Comparison of ENCODE assay signal across 3 cellular contexts in the genomic region with DNA sequence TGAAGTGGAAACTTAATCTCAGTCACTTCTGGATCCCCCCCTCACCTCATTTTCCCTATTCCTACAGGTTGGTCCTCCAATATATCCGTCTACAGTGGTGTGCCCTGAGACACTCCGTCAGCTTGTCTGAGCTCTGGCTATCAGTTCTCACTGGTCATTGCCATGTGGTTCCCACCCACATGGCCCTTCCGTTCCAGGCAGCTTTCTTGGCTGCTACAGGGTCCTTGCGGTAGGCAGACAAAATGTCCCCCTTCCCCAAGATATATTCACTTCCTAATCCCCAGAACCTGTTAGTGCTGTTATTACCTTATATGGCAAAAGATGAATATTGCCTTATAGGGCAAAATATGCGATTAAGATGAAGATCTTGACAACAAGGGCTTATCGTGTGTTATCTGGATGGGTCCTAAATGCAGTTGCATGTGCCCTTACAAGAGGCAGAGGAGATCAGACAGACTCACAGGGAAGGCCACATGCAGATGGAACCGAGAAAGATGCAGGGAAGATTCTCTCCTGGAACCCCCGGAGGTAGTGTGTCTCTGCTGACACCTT.
TF ChIP-seq lines count a peak whose summit lies in the region.

No MANE protein-coding gene starts in this region.

TF ChIP-seq in SK-N-SH, 30 proteins besides CTCF, POLR2A, EP300 and RAD21:
- TF ChIP-seq GATA2 (CRISPR knock-in tag; IDR thresholded peaks at IDR 0.05), result 0 out of 2 replicates have a peak, but pooled peaks have one; percentile 31
- no peak for TF ChIP-seq FOXJ3 (CRISPR knock-in tag; IDR thresholded peaks at IDR 0.05)

TF ChIP-seq in SK-N-SH treated with all-trans-retinoic acid at 6 μM for 48 hours, 23 proteins besides CTCF, POLR2A, EP300 and RAD21:
- TF ChIP-seq ESRRG (CRISPR knock-in tag; IDR thresholded peaks at IDR 0.05) (no peak), BACH2 (CRISPR knock-in tag; IDR thresholded peaks at IDR 0.05; ENCODE audit: borderline replicate concordance) (no peak), TCF4 (CRISPR knock-in tag; IDR thresholded peaks at IDR 0.05; ENCODE audit: borderline replicate concordance) (no peak), CSDC2 (CRISPR knock-in tag; IDR thresholded peaks at IDR 0.05) (no peak), ZFP3 (CRISPR knock-in tag; IDR thresholded peaks at IDR 0.05) (no peak), ZC3H10 (CRISPR knock-in tag; IDR thresholded peaks at IDR 0.05) (no peak), ZNF70 (CRISPR knock-in tag; IDR thresholded peaks at IDR 0.05) (no peak), ZNF8 (CRISPR knock-in tag; IDR thresholded peaks at IDR 0.05) (no peak), ZNF565 (CRISPR knock-in tag; conservative IDR thresholded peaks at IDR 0.05; ENCODE audit: low read depth) (no peak), ZFP30 (CRISPR knock-in tag; IDR thresholded peaks at IDR 0.05) (no peak), SNAI2 (CRISPR knock-in tag; IDR thresholded peaks at IDR 0.05) (no peak), ISL1 (CRISPR knock-in tag; IDR thresholded peaks at IDR 0.05) (no peak), PATZ1 (CRISPR knock-in tag; IDR thresholded peaks at IDR 0.05; ENCODE audit: borderline replicate concordance) (no peak), RARB (CRISPR knock-in tag; IDR thresholded peaks at IDR 0.05) (no peak), OSR1 (CRISPR knock-in tag; IDR thresholded peaks at IDR 0.05) (no peak), TOX (CRISPR knock-in tag; IDR thresholded peaks at IDR 0.05; ENCODE audit: borderline replicate concordance) (no peak)

TF ChIP-seq in WTC11, 78 proteins besides CTCF, POLR2A, EP300 and RAD21:
- TF ChIP-seq FOXP1 (CRISPR knock-in tag; IDR thresholded peaks at IDR 0.05; ENCODE audit: borderline replicate concordance), result no peak
- TF ChIP-seq NR3C1 (CRISPR knock-in tag; conservative IDR thresholded peaks at IDR 0.05; ENCODE audit: low read depth), result no peak
- no peak for TF ChIP-seq ATF6 (CRISPR knock-in tag; IDR thresholded peaks at IDR 0.05)
- no peak for TF ChIP-seq CBFB (CRISPR knock-in tag; IDR thresholded peaks at IDR 0.05; ENCODE audit: low read depth)
TF ChIP-seq in WTC11: peak in this region for 0.
